17 cellular contexts compared by ENCODE assay signal in the genomic region with DNA sequence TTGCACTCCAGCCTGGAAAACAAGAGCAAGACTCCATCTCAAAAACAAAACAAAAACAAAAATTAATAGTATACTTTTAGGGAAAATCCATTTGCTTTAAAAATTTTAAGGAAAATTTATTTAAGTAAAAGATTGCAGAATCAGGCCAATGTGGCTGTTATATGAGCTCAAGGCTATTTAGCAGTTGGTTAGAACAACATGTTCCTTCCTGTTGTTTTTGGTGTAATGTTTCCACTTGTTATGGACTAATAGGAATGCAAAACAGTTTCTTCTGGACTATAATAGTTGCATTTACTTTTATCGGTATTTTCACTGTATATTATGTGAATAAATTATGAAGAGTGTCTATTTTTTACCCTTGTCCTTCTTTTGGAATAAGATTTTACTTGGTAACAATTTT. TPM values are rescaled to one million over a fixed set of nuclear protein-coding genes. Genes with fewer than 3 reads are reported as not detected.
DNase-seq lines count a peak whose midpoint lies in the region; TF ChIP-seq lines count a peak whose summit lies in the region.
"Had no signal": no experiment of that assay in that cellular context is flagged by ENCODE, and none has a peak within 500 bp of the region (broad histone marks: within the 10 kb centered on the region; RNA-seq: fewer than 3 reads in every experiment).

No MANE protein-coding gene starts in this region.

- H4K20me1 ChIP-seq in BLaER1 = peaks cover 9% of the 10 kb centered on the region

- H3K36me3 ChIP-seq in BLaER1 (peaks cover 13% of the 10 kb centered on the region; the same call in 1 of the 2 replicates), breast epithelium (no peaks in the 10 kb centered on the region), neutrophil (no peaks in the 10 kb centered on the region), colonic mucosa (no peaks in the 10 kb centered on the region)
- H3K36me3 ChIP-seq: heart right ventricle had no signal

- H3K4me1 ChIP-seq in BLaER1 (peaks cover 40% of the 10 kb centered on the region), breast epithelium (peaks cover 0 to 5% of the 10 kb centered on the region in 2 donors), neutrophil (ENCODE audit: control insufficient read depth in 1 of 2, insufficient read depth in 1 of 2, low read depth in 1 of 2, low read length in 1 of 2) (peaks cover 58 to 74% of the 10 kb centered on the region in 2 experiments), colonic mucosa (no peaks in the 10 kb centered on the region)

- no peak overlapping the region for H3K27ac ChIP-seq in BLaER1
- H3K27ac ChIP-seq in breast epithelium = peak overlapping the region; percentile 57 to 78
- H3K27ac ChIP-seq in neutrophil = peak overlapping the region; percentile 43
- no peak overlapping the region for H3K27ac ChIP-seq in colonic mucosa
- H3K27ac ChIP-seq: heart right ventricle, tibial artery had no signal

- no peaks in the 10 kb centered on the region for H3K27me3 ChIP-seq in BLaER1
- H3K27me3 ChIP-seq in breast epithelium = no peaks in the 10 kb centered on the region
- no peaks in the 10 kb centered on the region for H3K27me3 ChIP-seq in neutrophil
- H3K27me3 ChIP-seq in colonic mucosa = no peaks in the 10 kb centered on the region
- H3K27me3 ChIP-seq: heart right ventricle, tibial artery had no signal

- no peak for TF ChIP-seq CTCF in breast epithelium (IDR thresholded peaks at IDR 0.05)
- no peak for TF ChIP-seq CTCF in neutrophil (IDR thresholded peaks at IDR 0.05)
- no peak for TF ChIP-seq CTCF in colonic mucosa (IDR thresholded peaks at IDR 0.05)

- intact Hi-C loops in breast epithelium (cut with DNase I; ENCODE audit: low total_unique reads) (no loop called here), colonic mucosa (cut with DNase I) (loop anchor here (5.0 to 10.0 kb wide), 2 partner anchors 89 to 124 kb away; a partner anchor contains a TSS)

- no peak overlapping the region for H3K9ac ChIP-seq in BLaER1
- H3K9ac ChIP-seq in colonic mucosa (ENCODE audit: low read depth in 2 of 2, low read length in 2 of 2) = no peak overlapping the region

- H3K4me3 ChIP-seq in BLaER1 = no peak overlapping the region
- no peak overlapping the region for H3K4me3 ChIP-seq in breast epithelium
- peak overlapping the region in 1 of 2 experiments; percentile 13 for H3K4me3 ChIP-seq in neutrophil (ENCODE audit: low read depth in 1 of 2, low read length in 1 of 2)
- H3K4me3 ChIP-seq in colonic mucosa = no peak overlapping the region
- H3K4me3 ChIP-seq: GM12878, heart right ventricle, tibial artery had no signal

- DNase-seq in LHCN-M2 (ENCODE audit: low read depth) (peak; percentile 70), breast epithelium (ENCODE audit: low spot score in 2 of 2) (no peak), colonic mucosa (no peak), NCI-H146 treated with DMSO at 0.1 percent for 48 hours (lab: John Stamatoyannopoulos, UW; ENCODE audit: unreplicated experiment) (no peak), amygdala (lab: John Stamatoyannopoulos, UW) (no peak), pons (ENCODE audit: low spot score) (no peak)
- DNase-seq: ACHN, activated T-cell treated with anti-CD3 and anti-CD28 coated beads for 4 hours, heart right ventricle, left ventricle myocardium superior, NCI-H1417, NCI-H2107, NCI-H524, tibial artery had no signal

- TF ChIP-seq POLR2A in breast epithelium (IDR thresholded peaks at IDR 0.05) = no peak

- H3K9me3 ChIP-seq in BLaER1 (no peaks in the 10 kb centered on the region), breast epithelium (peaks cover 0 to 3% of the 10 kb centered on the region in 2 donors), neutrophil (no peaks in the 10 kb centered on the region), colonic mucosa (no peaks in the 10 kb centered on the region)
- H3K9me3 ChIP-seq: tibial artery had no signal

- peak overlapping the region; percentile 14; the same call in 1 of the 2 replicates for H3K4me2 ChIP-seq in BLaER1

RNA-seq across cellular contexts. Expression of a gene that starts 3.0 kb away (rescaled TPM):
- total RNA-seq in LHCN-M2 (2014; rRNA removed) = 38.5 and 46.8 TPM in 2 replicates
- polyA plus RNA-seq in LHCN-M2 (2012) = 7.2 TPM
- total RNA-seq in breast epithelium = 10 to 100 TPM; 39.4 to 82.8 (median 41.0) TPM
- total RNA-seq in colonic mucosa = 100 to 1,000 TPM in 1 of 2 donors, 10 to 100 TPM in 1; 74.2 to 110 TPM

Comparison
In these comparisons a context has a peak if more than half of its experiments do, and no peak if none do; other contexts are left out.
1. H3K27ac ChIP-seq: peak in breast epithelium (2 of 2) and neutrophil (single experiment); none in BLaER1 (single experiment) and colonic mucosa (single experiment).